Comparison of ENCODE assay signal across 27 cellular contexts in the genomic region with DNA sequence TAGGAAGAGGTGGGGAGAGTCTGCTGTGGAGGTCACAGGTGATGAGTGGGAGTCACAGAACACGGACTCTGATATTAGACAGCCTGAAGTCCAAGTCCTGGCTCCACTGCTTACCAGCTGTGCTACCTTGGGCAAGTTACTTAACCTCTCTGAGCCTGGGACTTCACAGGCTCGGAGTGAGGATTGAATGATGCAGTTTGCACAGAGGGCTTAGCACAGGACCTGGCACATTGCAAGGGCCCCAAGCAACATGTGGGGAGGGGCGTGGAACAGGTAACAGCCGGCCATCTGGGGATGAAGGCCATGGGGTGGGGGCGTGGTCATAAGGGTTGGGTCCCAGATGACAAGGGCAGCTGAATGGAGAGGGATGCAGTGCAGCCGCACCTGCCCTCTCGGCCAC. TPM values are rescaled to one million over a fixed set of nuclear protein-coding genes. Genes with fewer than 3 reads are reported as not detected.
"Had no signal": no experiment of that assay in that cellular context is flagged by ENCODE, and none has a peak within 500 bp of the region (broad histone marks: within the 10 kb centered on the region; RNA-seq: fewer than 3 reads in every experiment).

No MANE protein-coding gene starts in this region.

- H3K4me1 Mint-ChIP-seq: activated B cell treated with CpG ODN at 0.5 μM for 24 hours; activated CD4-positive, alpha-beta T cell treated with anti-CD3 and anti-CD28 coated beads, Interleukin-2, amount 10 ng/mL, durations not matched to agents 24 days and 14 days; activated CD8-positive, alpha-beta memory T cell treated with anti-CD3 and anti-CD28 coated beads, Interleukin-2, amount 10 ng/mL, durations not matched to agents 7 days and 5 days had no signal

- H3K27me3 Mint-ChIP-seq: activated B cell treated with CpG ODN at 0.5 μM for 24 hours; activated CD4-positive, alpha-beta T cell treated with anti-CD3 and anti-CD28 coated beads, Interleukin-2, amount 10 ng/mL, durations not matched to agents 24 days and 14 days; activated CD8-positive, alpha-beta memory T cell treated with anti-CD3 and anti-CD28 coated beads, Interleukin-2, amount 10 ng/mL, durations not matched to agents 7 days and 5 days; activated naive CD8-positive, alpha-beta T cell had no signal

- H3K27me3 ChIP-seq: adrenal gland, breast epithelium had no signal

- H3K4me3 ChIP-seq: adrenal gland, breast epithelium had no signal

- FAIRE-seq: RCC 7860, TTC549 had no signal

- H3K36me3 Mint-ChIP-seq: activated CD8-positive, alpha-beta memory T cell treated with anti-CD3 and anti-CD28 coated beads, Interleukin-2, amount 10 ng/mL, durations not matched to agents 7 days and 5 days; activated naive CD8-positive, alpha-beta T cell had no signal

- H3K9me3 ChIP-seq: adrenal gland, breast epithelium had no signal

- H3K4me1 ChIP-seq: adrenal gland, breast epithelium had no signal

- ATAC-seq: activated CD8-positive, alpha-beta memory T cell treated with anti-CD3 and anti-CD28 coated beads, Interleukin-2, amount 10 ng/mL, durations not matched to agents 7 days and 5 days; activated T-cell treated with anti-CD3 and anti-CD28 coated beads, Interleukin-2, amount 50 U/mL, for 4 hours; PC-3; T-helper 17 cell had no signal

- DNase-seq: activated B cell treated with CpG ODN at 0.5 μM for 24 hours; activated CD4-positive, alpha-beta T cell treated with anti-CD3 and anti-CD28 coated beads for 1 hour; activated CD4-positive, alpha-beta T cell treated with anti-CD3 and anti-CD28 coated beads, Interleukin-2, amount 10 ng/mL, durations not matched to agents 24 days and 14 days; activated CD4-positive, alpha-beta T cell treated with anti-CD3 and anti-CD28 coated beads, Interleukin-2, amount 50 U/mL, for 48 hours; activated CD8-positive, alpha-beta memory T cell treated with anti-CD3 and anti-CD28 coated beads, Interleukin-2, amount 10 ng/mL, durations not matched to agents 7 days and 5 days; activated effector memory CD4-positive, alpha-beta T cell treated with anti-CD3 and anti-CD28 coated beads, Interleukin-2, amount 50 U/mL, for 16 hours; activated naive CD4-positive, alpha-beta T cell treated with Interleukin-2 at 50 U/mL for 16 hours; activated T-cell treated with anti-CD3 and anti-CD28 coated beads, Interleukin-2, amount 50 U/mL, for 4 hours; adrenal gland; anterior cingulate cortex; caudate nucleus; NCI-H1048; NCI-H146; NCI-H187 treated with DMSO at 0.1 percent for 48 hours; NCI-H2081 treated with DMSO at 0.1 percent for 48 hours; NCI-H446; NCI-H524; PC-3; SIG-M5; T-helper 17 cell; T-helper 9 cell had no signal

- H3K36me3 ChIP-seq: adrenal gland, breast epithelium had no signal

- H3K27ac ChIP-seq: adrenal gland, breast epithelium had no signal

- H3K27ac Mint-ChIP-seq: activated B cell treated with CpG ODN at 0.5 μM for 24 hours; activated CD4-positive, alpha-beta T cell treated with anti-CD3 and anti-CD28 coated beads, Interleukin-2, amount 10 ng/mL, durations not matched to agents 24 days and 14 days; activated CD8-positive, alpha-beta memory T cell treated with anti-CD3 and anti-CD28 coated beads, Interleukin-2, amount 10 ng/mL, durations not matched to agents 7 days and 5 days; activated naive CD8-positive, alpha-beta T cell; T-helper 17 cell had no signal

- H3K4me3 Mint-ChIP-seq: activated B cell treated with CpG ODN at 0.5 μM for 24 hours; activated CD4-positive, alpha-beta T cell treated with anti-CD3 and anti-CD28 coated beads, Interleukin-2, amount 10 ng/mL, durations not matched to agents 24 days and 14 days; activated CD8-positive, alpha-beta memory T cell treated with anti-CD3 and anti-CD28 coated beads, Interleukin-2, amount 10 ng/mL, durations not matched to agents 7 days and 5 days; activated naive CD8-positive, alpha-beta T cell; activated T-cell treated with anti-CD3 and anti-CD28 coated beads, Interleukin-2, amount 50 U/mL, for 4 hours; T-helper 17 cell had no signal

- H3K9me3 Mint-ChIP-seq: activated B cell treated with CpG ODN at 0.5 μM for 24 hours; activated CD4-positive, alpha-beta T cell treated with anti-CD3 and anti-CD28 coated beads, Interleukin-2, amount 10 ng/mL, durations not matched to agents 24 days and 14 days; activated T-cell treated with anti-CD3 and anti-CD28 coated beads, Interleukin-2, amount 50 U/mL, for 4 hours had no signal

RNA-seq across cellular contexts. Expression of a gene that starts 4.3 kb away (rescaled TPM):
- total RNA-seq: activated B cell treated with CpG ODN at 0.5 μM for 24 hours; activated CD4-positive, alpha-beta T cell treated with anti-CD3 and anti-CD28 coated beads, Interleukin-2, amount 10 ng/mL, durations not matched to agents 24 days and 14 days; activated CD8-positive, alpha-beta memory T cell treated with anti-CD3 and anti-CD28 coated beads, Interleukin-2, amount 10 ng/mL, durations not matched to agents 7 days and 5 days; LHCN-M2; M059J; PC-3; T-helper 17 cell had no signal

RNA-seq across cellular contexts. Expression of a gene that starts 12.9 kb away (rescaled TPM):
- total RNA-seq: activated CD4-positive, alpha-beta T cell treated with anti-CD3 and anti-CD28 coated beads, Interleukin-2, amount 10 ng/mL, durations not matched to agents 24 days and 14 days; activated CD8-positive, alpha-beta memory T cell treated with anti-CD3 and anti-CD28 coated beads, Interleukin-2, amount 10 ng/mL, durations not matched to agents 7 days and 5 days; LHCN-M2; M059J; PC-3; T-helper 17 cell had no signal

RNA-seq across cellular contexts. Expression of a gene that starts 44.5 kb away (rescaled TPM):
- total RNA-seq: LHCN-M2 had no signal
